8 cellular contexts compared by ENCODE assay signal in genomic region chr10:97399843-97400545, GRCh38. TPM values are rescaled to one million over a fixed set of nuclear protein-coding genes. Genes with fewer than 3 reads are reported as not detected.
DNase-seq lines count a peak whose midpoint lies in the region; ATAC-seq, FAIRE-seq and TF ChIP-seq lines count a peak whose summit lies in the region.

No MANE protein-coding gene starts in this region.

- H4K20me1 ChIP-seq in keratinocyte (ENCODE audit: control insufficient read depth, extremely low read depth, insufficient read depth, low read length): no peaks in the 10 kb centered on the region

- 21 to 41% methylated on average over 8 to 21 of the region's 21 CpGs for WGBS in body of pancreas, 2 donors

- peak in 2 of 3 donors; percentile 27 to 55 for TF ChIP-seq POLR2A in body of pancreas (IDR thresholded peaks at IDR 0.05)

- peaks cover 4 to 15% of the 10 kb centered on the region in 2 donors for H3K36me3 ChIP-seq in body of pancreas (replicated peaks in 1 of 2; ENCODE audit: insufficient read depth in 1 of 2, low read depth in 2 of 2)
- peaks cover 8 to 12% of the 10 kb centered on the region in 2 experiments for H3K36me3 ChIP-seq in keratinocyte (ENCODE audit: control insufficient read depth in 2 of 2, extremely low read depth in 1 of 2, insufficient read depth in 2 of 2, low read length in 2 of 2)

- ATAC-seq in HG03439 (IDR thresholded peaks at IDR 0.05; ENCODE audit: unreplicated experiment) (peak; percentile 51), body of pancreas (peak; percentile 41), GM18511 (IDR thresholded peaks at IDR 0.05; ENCODE audit: unreplicated experiment) (no peak)

- peak overlapping the region; percentile 17 for H2AFZ ChIP-seq in keratinocyte (ENCODE audit: control insufficient read depth, low read length)

- H3K4me3 ChIP-seq in body of pancreas (peak overlapping the region in 1 of 2 donors; percentile 95), keratinocyte (ENCODE audit: control insufficient read depth in 2 of 3, extremely low read depth in 1 of 3, insufficient read depth in 2 of 3, low read depth in 1 of 3, low read length in 3 of 3) (peak overlapping the region; percentile 64 to 71 (median 68))

- H3K79me2 ChIP-seq in keratinocyte (ENCODE audit: control insufficient read depth, insufficient read depth, low read length): peaks cover 16% of the 10 kb centered on the region

- H3K27ac ChIP-seq in body of pancreas (peak overlapping the region; percentile 65 to 95 (median 83)), keratinocyte (ENCODE audit: control insufficient read depth, insufficient read depth, low read length) (peak overlapping the region; percentile 86)

- no peaks in the 10 kb centered on the region for H3K9me1 ChIP-seq in keratinocyte (ENCODE audit: control insufficient read depth, extremely low read depth, insufficient read depth, low read length)

- H3K9ac ChIP-seq in keratinocyte (ENCODE audit: control insufficient read depth, extremely low read depth, insufficient read depth, low read length): peak overlapping the region; percentile 94

- H3K9me3 ChIP-seq in body of pancreas (no peaks in the 10 kb centered on the region), keratinocyte (ENCODE audit: control insufficient read depth, low read depth, low read length) (no peaks in the 10 kb centered on the region)

- TF ChIP-seq CTCF in body of pancreas (IDR thresholded peaks at IDR 0.05) (no peak), keratinocyte (optimal IDR thresholded peaks at IDR 0.05 in 1 of 3, IDR thresholded peaks at IDR 0.05 in 1 of 3, conservative IDR thresholded peaks at IDR 0.05 in 1 of 3; ENCODE audit: extremely low read depth in 1 of 3, insufficient read depth in 2 of 3, low read length in 3 of 3) (no peak)

- H3K4me1 ChIP-seq in body of pancreas: peaks cover 14% of the 10 kb centered on the region
- H3K4me1 ChIP-seq in keratinocyte (ENCODE audit: control insufficient read depth, extremely low read depth, insufficient read depth, low read length): no peaks in the 10 kb centered on the region

- dilution Hi-C loops in keratinocyte (cut with MboI; ENCODE audit: extremely low pct_ligation_motif_present, low sequenced_read_pairs): no loop called here

- peak; percentile 74 for FAIRE-seq in keratinocyte (lab: Jason Lieb, UNC)

- H3K27me3 ChIP-seq in body of pancreas (no peaks in the 10 kb centered on the region), keratinocyte (ENCODE audit: control insufficient read depth, extremely low read depth, insufficient read depth, low read length) (no peaks in the 10 kb centered on the region)

- DNase-seq in D341Med (ENCODE audit: low spot score) (peak; percentile 53), SHP77 (lab: John Stamatoyannopoulos, UW) (peak; percentile 54 to 58), body of pancreas (peak; percentile 64 to 74 (median 66)), keratinocyte (ENCODE audit: low read depth, low spot score) (no peak), activated gamma-delta T cell treated with Interleukin-2 at 50 U/mL for 16 hours (no peak)
- peak; percentile 23 for DNase-seq in stimulated activated CD4-positive, alpha-beta T cell treated with anti-CD3 and anti-CD28 coated beads, Interleukin-4, amount 100 ng/mL, for 1 hour

- intact Hi-C loops in body of pancreas (cut with DNase I): no loop called here

- peak overlapping the region; percentile 66 for H3K4me2 ChIP-seq in keratinocyte (ENCODE audit: control insufficient read depth, extremely low read depth, insufficient read depth, low read depth, low read length)

RNA-seq across cellular contexts. Expression of gene RRP12, which starts 1.1 kb away (rescaled TPM):
- total RNA-seq in body of pancreas: 10 to 100 TPM; 13.0 to 22.1 TPM
- polyA plus RNA-seq in keratinocyte: 11.1 to 17.5 TPM (median 14.8 TPM) in 3 replicates
- 17.3 TPM for polyA plus RNA-seq in keratinocyte (2011; ENCODE audit: low read depth)
- 9.2 and 13.1 TPM in 2 replicates for polyA plus RNA-seq in keratinocyte (2011; cell fraction: cytosol; rRNA removed)
- 40.7 and 46.4 TPM in 2 replicates for polyA plus RNA-seq in keratinocyte (2011; cell fraction: nucleus; rRNA removed)
- polyA plus RNA-seq in keratinocyte (2012; ENCODE audit: low replicate concordance): 26.2 and 30.9 TPM in 2 replicates
- polyA minus RNA-seq in keratinocyte: 26.6 to 62.6 TPM (median 29.1 TPM) in 3 replicates
- 14.2 TPM for polyA minus RNA-seq in keratinocyte (2011; cell fraction: cytosol; rRNA and poly(A)+ RNA removed)
- 42.5 and 48.5 TPM in 2 replicates for polyA minus RNA-seq in keratinocyte (2011; cell fraction: nucleus; rRNA and poly(A)+ RNA removed)

RNA-seq across cellular contexts. Expression of gene PGAM1, which starts 26.0 kb away (rescaled TPM):
- total RNA-seq in body of pancreas: 10 to 100 TPM; 52.7 to 66.7 TPM
- polyA plus RNA-seq in keratinocyte: 602 to 706 TPM (median 624 TPM) in 3 replicates
- 145 TPM for polyA plus RNA-seq in keratinocyte (2011; ENCODE audit: low read depth)
- polyA plus RNA-seq in keratinocyte (2011; cell fraction: cytosol; rRNA removed): 616 and 687 TPM in 2 replicates
- polyA plus RNA-seq in keratinocyte (2011; cell fraction: nucleus; rRNA removed): 358 and 405 TPM in 2 replicates
- 340 and 522 TPM in 2 replicates for polyA plus RNA-seq in keratinocyte (2012; ENCODE audit: low replicate concordance)
- 481 to 636 TPM (median 493 TPM) in 3 replicates for polyA minus RNA-seq in keratinocyte
- 499 TPM for polyA minus RNA-seq in keratinocyte (2011; cell fraction: cytosol; rRNA and poly(A)+ RNA removed)
- 169 and 188 TPM in 2 replicates for polyA minus RNA-seq in keratinocyte (2011; cell fraction: nucleus; rRNA and poly(A)+ RNA removed)

RNA-seq across cellular contexts. Expression of gene EXOSC1, which starts 45.8 kb away (rescaled TPM):
- total RNA-seq in body of pancreas: 10 to 100 TPM; 20.8 to 33.2 TPM
- polyA plus RNA-seq in keratinocyte: 40.9 to 45.7 TPM (median 42.9 TPM) in 3 replicates
- 13.2 TPM for polyA plus RNA-seq in keratinocyte (2011; ENCODE audit: low read depth)
- polyA plus RNA-seq in keratinocyte (2011; cell fraction: cytosol; rRNA removed): 37.0 and 46.2 TPM in 2 replicates
- polyA plus RNA-seq in keratinocyte (2011; cell fraction: nucleus; rRNA removed): 30.4 and 33.5 TPM in 2 replicates
- 35.8 and 41.0 TPM in 2 replicates for polyA plus RNA-seq in keratinocyte (2012; ENCODE audit: low replicate concordance)
- polyA minus RNA-seq in keratinocyte: 18.1 to 36.1 TPM (median 24.5 TPM) in 3 replicates
- 12.9 TPM for polyA minus RNA-seq in keratinocyte (2011; cell fraction: cytosol; rRNA and poly(A)+ RNA removed)
- 6.2 and 6.6 TPM in 2 replicates for polyA minus RNA-seq in keratinocyte (2011; cell fraction: nucleus; rRNA and poly(A)+ RNA removed)

RNA-seq across cellular contexts. Expression of gene ZDHHC16, which starts 46.0 kb away (rescaled TPM):
- total RNA-seq in body of pancreas: 10 to 100 TPM; 17.5 to 18.2 TPM
- 63.3 to 77.6 TPM (median 67.8 TPM) in 3 replicates for polyA plus RNA-seq in keratinocyte
- polyA plus RNA-seq in keratinocyte (2011; ENCODE audit: low read depth): 25.8 TPM
- 64.0 and 68.6 TPM in 2 replicates for polyA plus RNA-seq in keratinocyte (2011; cell fraction: cytosol; rRNA removed)
- polyA plus RNA-seq in keratinocyte (2011; cell fraction: nucleus; rRNA removed): 49.2 and 49.4 TPM in 2 replicates
- polyA plus RNA-seq in keratinocyte (2012; ENCODE audit: low replicate concordance): 15.5 and 52.4 TPM in 2 replicates
- polyA minus RNA-seq in keratinocyte: 109 to 143 TPM (median 132 TPM) in 3 replicates
- polyA minus RNA-seq in keratinocyte (2011; cell fraction: cytosol; rRNA and poly(A)+ RNA removed): 46.6 TPM
- 22.8 and 27.0 TPM in 2 replicates for polyA minus RNA-seq in keratinocyte (2011; cell fraction: nucleus; rRNA and poly(A)+ RNA removed)

Comparison
In these comparisons a context has a peak if more than half of its experiments do, and no peak if none do; other contexts are left out.
1. DNase-seq: peak in D341Med (single experiment), SHP77 (2 of 2), body of pancreas (4 of 4) and stimulated activated CD4-positive, alpha-beta T cell treated with anti-CD3 and anti-CD28 coated beads, Interleukin-4, amount 100 ng/mL, for 1 hour (single experiment); none in keratinocyte (single experiment) and activated gamma-delta T cell treated with Interleukin-2 at 50 U/mL for 16 hours (single experiment).